Comparison of ENCODE assay signal across 1 cellular context in genomic region chr1:53196485-53197271, GRCh38.
TF ChIP-seq lines count a peak whose summit lies in the region.

TSS of gene CPT2 (plus strand) at chr1:53196824. CDS start at chr1:53196944, 120 bp downstream.

TF ChIP-seq in K562, 482 proteins besides CTCF, POLR2A, EP300 and RAD21 (continued from another document and continues in another):
- TF ChIP-seq ZSCAN29 (IDR thresholded peaks at IDR 0.05) (no peak), SP2 (IDR thresholded peaks at IDR 0.05; ENCODE audit: extremely low read depth, low read depth, low read length, poor library complexity, severe bottlenecking) (no peak), CGGBP1 (CRISPR knock-in tag; IDR thresholded peaks at IDR 0.05) (no peak), ZBED1 (IDR thresholded peaks at IDR 0.05) (no peak), ZNF740 (CRISPR knock-in tag; IDR thresholded peaks at IDR 0.05) (no peak), ZNF740 (tag; IDR thresholded peaks at IDR 0.05) (no peak), BRD4 (IDR thresholded peaks at IDR 0.05) (no peak), GTF2A2 (tag; IDR thresholded peaks at IDR 0.05) (no peak), CUX1 (CRISPR knock-in tag; IDR thresholded peaks at IDR 0.05) (no peak), ETV1 (tag; conservative IDR thresholded peaks at IDR 0.05; ENCODE audit: low read depth) (peak; percentile 79), KLF16 (IDR thresholded peaks at IDR 0.05) (0 out of 2 replicates have a peak, but pooled peaks have one; percentile 21), HEY1 (CRISPR knock-in tag; IDR thresholded peaks at IDR 0.05; ENCODE audit: borderline replicate concordance) (no peak), GABPA (tag; conservative IDR thresholded peaks at IDR 0.05; ENCODE audit: low read depth) (peak; percentile 96), TAF15 (IDR thresholded peaks at IDR 0.05; ENCODE audit: low read depth, low read length) (no peak), CREB5 (CRISPR knock-in tag; IDR thresholded peaks at IDR 0.05) (no peak), MEIS2 (IDR thresholded peaks at IDR 0.05; ENCODE audit: partially characterized antibody) (peak; percentile 61), ZFP30 (CRISPR knock-in tag; IDR thresholded peaks at IDR 0.05; ENCODE audit: borderline replicate concordance) (no peak), TRIM24 (IDR thresholded peaks at IDR 0.05) (no peak; a peak in 1 of 4 replicates), POLR2B (IDR thresholded peaks at IDR 0.05; ENCODE audit: low read depth, partially characterized antibody) (peak; percentile 80), IRF2 (CRISPR knock-in tag; IDR thresholded peaks at IDR 0.05) (no peak), SRF (CRISPR knock-in tag; IDR thresholded peaks at IDR 0.05) (peak in 1 of 2 experiments; percentile 91; a peak in 2 of 4 replicates), ZBTB33 (CRISPR knock-in tag; IDR thresholded peaks at IDR 0.05) (no peak), MAFF (IDR thresholded peaks at IDR 0.05; ENCODE audit: low read length) (no peak), MBD2 (IDR thresholded peaks at IDR 0.05; ENCODE audit: borderline replicate concordance, low read depth) (peak; percentile 65; the same call in 1 of the 2 replicates), HES1 (IDR thresholded peaks at IDR 0.05; ENCODE audit: low read depth) (no peak), SAP30 (IDR thresholded peaks at IDR 0.05; ENCODE audit: borderline replicate concordance, insufficient read depth, low read depth, low read length, poor library complexity, severe bottlenecking) (peak; percentile 75), ELF1 (tag; IDR thresholded peaks at IDR 0.05) (peak; percentile 96), ZFPM2 (CRISPR knock-in tag; IDR thresholded peaks at IDR 0.05) (no peak), TAF9B (IDR thresholded peaks at IDR 0.05; ENCODE audit: partially characterized antibody) (no peak), DEAF1 (CRISPR knock-in tag; IDR thresholded peaks at IDR 0.05) (no peak), ZNF561 (CRISPR knock-in tag; conservative IDR thresholded peaks at IDR 0.05) (0 out of 2 replicates have a peak, but pooled peaks have one; percentile 4), ZNF609 (CRISPR knock-in tag; IDR thresholded peaks at IDR 0.05; ENCODE audit: borderline replicate concordance) (no peak), HNRNPK (IDR thresholded peaks at IDR 0.05; ENCODE audit: low read depth, low read length, poor library complexity, severe bottlenecking) (no peak), WHSC1 (IDR thresholded peaks at IDR 0.05; ENCODE audit: low read length) (no peak), JUN (IDR thresholded peaks at IDR 0.05; ENCODE audit: borderline replicate concordance, low read depth, low read length) (no peak), JUN (CRISPR knock-in tag; IDR thresholded peaks at IDR 0.05; ENCODE audit: borderline replicate concordance) (peak; percentile 55; the same call in 1 of the 2 replicates), PRDM10 (IDR thresholded peaks at IDR 0.05; ENCODE audit: partially characterized antibody) (no peak)
